In genomic region chr1:186244825-186245224, GRCh38 we compare ENCODE assay signal across 11 cellular contexts. TPM values are rescaled to one million over a fixed set of nuclear protein-coding genes. Genes with fewer than 3 reads are reported as not detected.
A peak's percentile ranks its signal among the peaks of the same experiment; 100 is the strongest.
DNase-seq lines count a peak whose midpoint lies in the region; ATAC-seq, FAIRE-seq and TF ChIP-seq lines count a peak whose summit lies in the region.
"Had no signal": no experiment of that assay in that cellular context is flagged by ENCODE, and none has a peak within 500 bp of the region (broad histone marks: within the 10 kb centered on the region; RNA-seq: fewer than 3 reads in every experiment).

No MANE protein-coding gene starts in this region.

- CTCF ChIA-PET in Panc1 (lab: Charles Lee) = no interaction called here

- H3K27ac ChIP-seq in Panc1 (ENCODE audit: low read length) = no peak overlapping the region
- H3K27ac ChIP-seq: gastroesophageal sphincter had no signal

- H3K4me3 ChIP-seq in Panc1 (ENCODE audit: low read depth in 2 of 2, low read length in 2 of 2) (no peak overlapping the region), foreskin fibroblast (ENCODE audit: low read depth in 1 of 2, low read length in 2 of 2) (no peak overlapping the region)
- H3K4me3 ChIP-seq: gastroesophageal sphincter had no signal

- no peaks in the 10 kb centered on the region for H3K36me3 ChIP-seq in Panc1 (ENCODE audit: control insufficient read depth, insufficient read depth, low read length)
- H3K36me3 ChIP-seq: gastroesophageal sphincter had no signal

- H3K9me3 ChIP-seq in Panc1 (ENCODE audit: control insufficient read depth, insufficient read depth, low read depth, low read length) = no peaks in the 10 kb centered on the region
- H3K9me3 ChIP-seq: gastroesophageal sphincter had no signal

- no peaks in the 10 kb centered on the region for H3K4me1 ChIP-seq in Panc1 (ENCODE audit: control insufficient read depth, insufficient read depth, low read length)
- H3K4me1 ChIP-seq: gastroesophageal sphincter had no signal

- in situ Hi-C loops in Panc1 (cut with HindIII; ENCODE audit: low pct_unique_long_range_greater_than_20kb, low sequenced_read_pairs) = no loop called here

- no peak for FAIRE-seq in D721Med (lab: Jason Lieb, UNC)
- FAIRE-seq: small intestine had no signal

- TF ChIP-seq CTCF in D721Med (IDR thresholded peaks at IDR 0.05; ENCODE audit: insufficient read depth, missing control alignments) = peak; percentile 14
- peak; percentile 38 for TF ChIP-seq CTCF in Panc1 (IDR thresholded peaks at IDR 0.05)
- peak; percentile 18 for TF ChIP-seq CTCF in foreskin fibroblast (IDR thresholded peaks at IDR 0.05; ENCODE audit: low read depth, low read length)

- BruUV-seq in Panc1 (replicated peaks; lab: Mats Ljungman, UMichigan) = no TSS peak

- intact Hi-C loops in Panc1 (cut with micrococcal nuclease; ENCODE audit: unreplicated experiment) = no loop called here

- POLR2A ChIA-PET in Panc1 (lab: Charles Lee) = no interaction called here

- ATAC-seq in Panc1 (no peak), HG03097 (IDR thresholded peaks at IDR 0.05; ENCODE audit: low FRiP score, unreplicated experiment) (no peak), HG02870 (IDR thresholded peaks at IDR 0.05; ENCODE audit: unreplicated experiment) (no peak)
- ATAC-seq: gastroesophageal sphincter had no signal

- no peak for DNase-seq in D721Med (ENCODE audit: insufficient read length, low spot score)
- DNase-seq in HCEC 1CT = peak; percentile 15
- no peak for DNase-seq in Panc1 (ENCODE audit: low read depth, low spot score)
- DNase-seq in foreskin fibroblast = no peak
- DNase-seq in AG08395 (ENCODE audit: low spot score) = no peak
- DNase-seq in stimulated activated CD4-positive, alpha-beta T cell treated with anti-CD3 and anti-CD28 coated beads, Interleukin-2, amount 100 ng/mL, for 48 hours = no peak
- DNase-seq: small intestine; stimulated activated naive CD4-positive, alpha-beta T cell treated with Interleukin-2 at 50 U/mL for 16 hours had no signal

- no peaks in the 10 kb centered on the region for H3K27me3 ChIP-seq in Panc1 (ENCODE audit: control insufficient read depth, insufficient read depth, low read length)
- H3K27me3 ChIP-seq: gastroesophageal sphincter had no signal

RNA-seq across cellular contexts. Expression of gene PRG4, which starts 51.3 kb away (rescaled TPM):
- total RNA-seq in Panc1 (2021; ENCODE audit: unreplicated experiment) = 0.23 TPM
- polyA plus RNA-seq in Panc1 (2012; ENCODE audit: insufficient read length) = not detected
